ENCODE assay signal across 18 cellular contexts in the genomic region with DNA sequence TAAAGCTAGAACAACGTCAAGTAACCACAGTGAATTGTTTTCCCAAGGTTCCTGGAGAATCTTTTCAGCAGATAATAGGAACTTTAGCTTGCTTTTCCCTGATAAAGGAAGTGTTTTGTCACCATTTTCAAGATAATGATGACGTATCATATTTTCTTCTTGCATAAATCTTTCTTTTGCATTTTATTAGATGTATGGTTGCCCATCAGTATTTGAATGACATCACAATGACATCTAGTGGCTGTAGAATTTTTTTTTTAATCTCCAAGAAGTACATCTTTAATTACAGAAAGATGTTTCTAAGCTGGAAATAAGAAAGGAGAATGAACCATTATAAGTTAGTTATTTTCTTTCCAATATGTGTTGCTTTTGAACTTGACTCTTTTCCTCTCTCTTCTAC.
DNase-seq lines count a peak whose midpoint lies in the region; ATAC-seq, FAIRE-seq and TF ChIP-seq lines count a peak whose summit lies in the region.
"Had no signal": no experiment of that assay in that cellular context is flagged by ENCODE, and none has a peak within 500 bp of the region (broad histone marks: within the 10 kb centered on the region; RNA-seq: fewer than 3 reads in every experiment).

No MANE protein-coding gene starts in this region.

- H3K4me2 ChIP-seq in HCT116 (ENCODE audit: low read length) (no peak overlapping the region), OCI-LY3 (ENCODE audit: low read length) (no peak overlapping the region), K562 (ENCODE audit: insufficient read depth, low read length) (no peak overlapping the region)

- TF ChIP-seq POLR2A in HCT116 (IDR thresholded peaks at IDR 0.05; ENCODE audit: borderline replicate concordance, extremely low read depth, insufficient read depth, insufficient read length) (no peak), K562 (conservative IDR thresholded peaks at IDR 0.05) (no peak), ovary (IDR thresholded peaks at IDR 0.05) (no peak), gastrocnemius medialis (IDR thresholded peaks at IDR 0.05) (no peak)

- H3K36me3 ChIP-seq in HCT116 (ENCODE audit: control insufficient read depth in 1 of 2, insufficient read depth in 2 of 2, low read length in 2 of 2) = no peaks in the 10 kb centered on the region
- H3K36me3 ChIP-seq in OCI-LY3 (replicated peaks; ENCODE audit: low read depth, low read length) = no peaks in the 10 kb centered on the region
- no peaks in the 10 kb centered on the region for H3K36me3 ChIP-seq in K562 (ENCODE audit: control insufficient read depth, insufficient read depth, low read length)
- no peaks in the 10 kb centered on the region for H3K36me3 ChIP-seq in ovary
- no peaks in the 10 kb centered on the region for H3K36me3 ChIP-seq in gastrocnemius medialis
- H3K36me3 ChIP-seq: HAP-1 had no signal

- H3K79me2 ChIP-seq in HCT116 (ENCODE audit: insufficient read depth, low read length) = no peaks in the 10 kb centered on the region
- H3K79me2 ChIP-seq in OCI-LY3 (ENCODE audit: low read length) = no peaks in the 10 kb centered on the region
- no peaks in the 10 kb centered on the region for H3K79me2 ChIP-seq in K562 (ENCODE audit: control insufficient read depth, insufficient read depth, low read length)

- H3K27ac ChIP-seq in HCT116 (ENCODE audit: low read depth, low read length) (no peak overlapping the region), OCI-LY3 (ENCODE audit: low read length) (no peak overlapping the region), K562 (ENCODE audit: extremely low read depth, low read depth, low read length) (no peak overlapping the region), ovary (no peak overlapping the region), gastrocnemius medialis (no peak overlapping the region)
- H3K27ac ChIP-seq: HL-60 had no signal

- no peak overlapping the region for H3K4me3 ChIP-seq in HCT116 (replicated peaks in 1 of 2; ENCODE audit: low read depth in 1 of 2, low read length in 2 of 2)
- no peak overlapping the region for H3K4me3 ChIP-seq in OCI-LY3 (ENCODE audit: low read length)
- no peak overlapping the region for H3K4me3 ChIP-seq in K562
- no peak overlapping the region for H3K4me3 ChIP-seq in ovary
- no peak overlapping the region for H3K4me3 ChIP-seq in gastrocnemius medialis
- H3K4me3 ChIP-seq: HAP-1 had no signal

- H3K9me1 ChIP-seq in K562 (ENCODE audit: control insufficient read depth, insufficient read depth, low read length) = no peaks in the 10 kb centered on the region

- RAD21 ChIA-PET in HCT116 (lab: Charles Lee; ENCODE audit: low non-redundant PET in 1 of 2, low total read pairs in 2 of 2, uncharacterized antibody in 2 of 2, unreplicated experiment in 2 of 2) = no interaction called here

- no peak for ATAC-seq in HCT116
- ATAC-seq in K562 = no peak
- no peak for ATAC-seq in GM19023 (IDR thresholded peaks at IDR 0.05; ENCODE audit: unreplicated experiment)
- no peak for ATAC-seq in gastrocnemius medialis

- no peak for FAIRE-seq in K562 (lab: Jason Lieb, UNC)
- FAIRE-seq: HTR-8/SVneo had no signal

- TF ChIP-seq CTCF in HCT116 (IDR thresholded peaks at IDR 0.05 in 2 of 3, conservative IDR thresholded peaks at IDR 0.05 in 1 of 3; ENCODE audit: borderline replicate concordance in 1 of 3, insufficient read depth in 1 of 3, low read depth in 2 of 3, low read length in 2 of 3) (no peak), LNCAP (IDR thresholded peaks at IDR 0.05) (peak; percentile 34), OCI-LY3 (IDR thresholded peaks at IDR 0.05; ENCODE audit: low read depth, low read length) (peak; percentile 29), K562 (IDR thresholded peaks at IDR 0.05 in 2 of 3, conservative IDR thresholded peaks at IDR 0.05 in 1 of 3; ENCODE audit: insufficient read depth in 2 of 3, low read depth in 1 of 3, low read length in 3 of 3) (no peak), ovary (IDR thresholded peaks at IDR 0.05) (no peak), gastrocnemius medialis (IDR thresholded peaks at IDR 0.05 in 4 of 5, conservative IDR thresholded peaks at IDR 0.05 in 1 of 5) (no peak)

- DNase-seq in HCT116 (ENCODE audit: low read depth, low spot score) (no peak), K562 (ENCODE audit: extremely low read depth in 1 of 4, low spot score in 3 of 4) (no peak), NCI-H1417 treated with DMSO at 0.1 percent for 48 hours (lab: John Stamatoyannopoulos, UW) (no peak), ovary (no peak), gastrocnemius medialis (no peak)
- DNase-seq: ACHN, COR-L47, EL, NCI-H2029, NCI-H510A treated with DMSO at 0.1 percent for 48 hours, RPMI8226, SW 1271 had no signal

- in situ Hi-C loops in K562 (cut with MboI) = no loop called here
- in situ Hi-C loops in gastrocnemius medialis (cut with MboI; ENCODE audit: low sequenced_read_pairs in 4 of 4) = no loop called here

- CTCF ChIA-PET in HCT116 (lab: Charles Lee) = no interaction called here
- CTCF ChIA-PET in K562 (lab: Yijun Ruan, JAX; ENCODE audit: low intra/inter-chr PET ratio) = interaction anchor here (0.7 kb wide), 1 partner anchor 63 kb away, joined by 3 read pairs; no protein-coding TSS in a partner anchor

- no TSS peak for BruUV-seq in HCT116 (replicated peaks; lab: Mats Ljungman, UMichigan)
- BruUV-seq in K562 (replicated peaks; lab: Mats Ljungman, UMichigan) = no TSS peak

- no peaks in the 10 kb centered on the region for H4K20me1 ChIP-seq in HCT116 (ENCODE audit: insufficient read depth)
- H4K20me1 ChIP-seq in OCI-LY3 (ENCODE audit: insufficient read depth, low read length) = no peaks in the 10 kb centered on the region
- H4K20me1 ChIP-seq in K562 (replicated peaks; ENCODE audit: control insufficient read depth, insufficient read depth, low read length) = no peaks in the 10 kb centered on the region

- H3K9ac ChIP-seq in HCT116 (ENCODE audit: low read length) (no peak overlapping the region), OCI-LY3 (ENCODE audit: low read length) (no peak overlapping the region), K562 (ENCODE audit: insufficient read depth in 1 of 2, low read depth in 2 of 2, low read length in 2 of 2) (no peak overlapping the region)

- WGBS in K562 (ENCODE audit: insufficient coverage, low coverage, missing lambda C conversion rate) = 0% methylated on average over 2 of the region's 2 CpGs
- WGBS in ovary, 3 donors = 62 to 66% (median 64%) methylated on average over 2 of the region's 2 CpGs

- H3K27me3 ChIP-seq in HCT116 (ENCODE audit: insufficient read depth, low read length) (no peaks in the 10 kb centered on the region), OCI-LY3 (ENCODE audit: low read depth, low read length) (no peaks in the 10 kb centered on the region), K562 (ENCODE audit: control insufficient read depth in 2 of 2, insufficient read depth in 2 of 2, low read length in 2 of 2) (no peaks in the 10 kb centered on the region), ovary (no peaks in the 10 kb centered on the region), gastrocnemius medialis (no peaks in the 10 kb centered on the region)

- TF ChIP-seq RAD21 in HCT116 (IDR thresholded peaks at IDR 0.05; ENCODE audit: low read depth) = peak; percentile 27; the same call in 1 of the 2 replicates
- TF ChIP-seq RAD21 in K562 (CRISPR knock-in tag; conservative IDR thresholded peaks at IDR 0.05 in 1 of 2, IDR thresholded peaks at IDR 0.05 in 1 of 2) = peak; percentile 23 to 33; a peak in 2 of 4 replicates

- no peak overlapping the region for H2AFZ ChIP-seq in HCT116 (ENCODE audit: low read depth, low read length, poor library complexity, severe bottlenecking)
- H2AFZ ChIP-seq in OCI-LY3 (ENCODE audit: low read depth, low read length) = no peak overlapping the region
- H2AFZ ChIP-seq in K562 (ENCODE audit: low read depth, low read length) = no peak overlapping the region

- intact Hi-C loops in HCT116 (cut with micrococcal nuclease) (no loop called here), K562 (cut with micrococcal nuclease) (no loop called here), ovary (cut with DNase I) (no loop called here), gastrocnemius medialis (cut with DNase I; ENCODE audit: low total_unique reads) (no loop called here)

- H3K9me3 ChIP-seq in HCT116 (ENCODE audit: control insufficient read depth in 1 of 2, insufficient read depth in 1 of 2, low read depth in 1 of 2, low read length in 2 of 2) (no peaks in the 10 kb centered on the region), OCI-LY3 (ENCODE audit: insufficient read depth, low read length) (no peaks in the 10 kb centered on the region), K562 (replicated peaks; ENCODE audit: control insufficient read depth, insufficient read depth, low read depth, low read length) (no peaks in the 10 kb centered on the region), ovary (no peaks in the 10 kb centered on the region), gastrocnemius medialis (no peaks in the 10 kb centered on the region)
- H3K9me3 ChIP-seq: HAP-1 had no signal

- H3K4me1 ChIP-seq in HCT116 (ENCODE audit: control insufficient read depth in 1 of 2, insufficient read depth in 2 of 2, low read length in 2 of 2) (no peaks in the 10 kb centered on the region), OCI-LY3 (ENCODE audit: low read length) (peaks cover 6% of the 10 kb centered on the region; the same call in 1 of the 2 replicates), K562 (replicated peaks in 1 of 2; ENCODE audit: control insufficient read depth in 2 of 2, insufficient read depth in 2 of 2, low read length in 2 of 2) (no peaks in the 10 kb centered on the region), ovary (ENCODE audit: insufficient read depth) (no peaks in the 10 kb centered on the region), gastrocnemius medialis (no peaks in the 10 kb centered on the region)
- H3K4me1 ChIP-seq: HAP-1 had no signal

- TF ChIP-seq EP300 in K562 (IDR thresholded peaks at IDR 0.05; ENCODE audit: low read length) = no peak
- TF ChIP-seq EP300 in ovary (IDR thresholded peaks at IDR 0.05) = no peak

- no peaks in the 10 kb centered on the region for H3K9me2 ChIP-seq in HCT116 (ENCODE audit: insufficient read depth)

- POLR2A ChIA-PET in HCT116 (lab: Charles Lee) (no interaction called here), K562 (lab: Yijun Ruan, JAX) (interaction anchor here (1.0 kb wide), 1 partner anchor 23 kb away, joined by 3 read pairs; no protein-coding TSS in a partner anchor)

TF ChIP-seq in HCT116, 20 proteins besides CTCF, POLR2A, EP300 and RAD21 (continues in another document):
- TF ChIP-seq POLR2AphosphoS5 (IDR thresholded peaks at IDR 0.05; ENCODE audit: low read depth, low read length) = no peak
- no peak for TF ChIP-seq YY1 (IDR thresholded peaks at IDR 0.05; ENCODE audit: extremely low read depth, insufficient replicate concordance, low read depth, low read length)
- TF ChIP-seq TCF7L2 (IDR thresholded peaks at IDR 0.05; ENCODE audit: borderline replicate concordance, extremely low read depth, insufficient read depth, insufficient read length) = no peak
- TF ChIP-seq EGR1 (IDR thresholded peaks at IDR 0.05; ENCODE audit: low read depth) = no peak

TF ChIP-seq in K562, 482 proteins besides CTCF, POLR2A, EP300 and RAD21 (continues in another document):
- TF ChIP-seq MAFK (IDR thresholded peaks at IDR 0.05; ENCODE audit: low read length) (peak; percentile 51; the same call in 1 of the 2 replicates), MYBL2 (IDR thresholded peaks at IDR 0.05; ENCODE audit: low read depth) (no peak), MYBL2 (CRISPR knock-in tag; IDR thresholded peaks at IDR 0.05; ENCODE audit: borderline replicate concordance) (no peak), ILF3 (IDR thresholded peaks at IDR 0.05; ENCODE audit: borderline replicate concordance) (no peak)

Comparison
In these comparisons a context has a peak if more than half of its experiments do, and no peak if none do; other contexts are left out.
1. CTCF ChIP-seq: peak in LNCAP (single experiment) and OCI-LY3 (single experiment); none in HCT116 (0 of 3), K562 (0 of 3), ovary (0 of 3) and gastrocnemius medialis (0 of 5).
2. Of the 22 proteins assayed by ChIP-seq in both K562 and HCT116: peak only in K562: none; only in HCT116: none; in both: RAD21; in neither: 21.